ENCODE assay signal across 9 cellular contexts in genomic region chr1:144560717-144561246, GRCh38. TPM values are rescaled to one million over a fixed set of nuclear protein-coding genes. Genes with fewer than 3 reads are reported as not detected.
A peak's percentile ranks its signal among the peaks of the same experiment; 100 is the strongest.
DNase-seq lines count a peak whose midpoint lies in the region; ATAC-seq and TF ChIP-seq lines count a peak whose summit lies in the region.
"Not testable (repeated sequence)": the region's sequence is repeated elsewhere in the genome, so short reads cannot be mapped to it uniquely, and the experiment has no call there.
"Had no signal": no experiment of that assay in that cellular context is flagged by ENCODE, and none has a peak within 500 bp of the region (broad histone marks: within the 10 kb centered on the region; RNA-seq: fewer than 3 reads in every experiment).

No MANE protein-coding gene starts in this region.

- H3K27me3 Mint-ChIP-seq in CD8-positive, alpha-beta memory T cell, result not testable (repeated sequence)

- POLR2A ChIA-PET in CD8-positive, alpha-beta memory T cell (lab: Charles Lee), result not testable (repeated sequence)

- peak; percentile 59 to 87 (median 76) for DNase-seq in CD8-positive, alpha-beta memory T cell
- DNase-seq in SK-MEL-5 (ENCODE audit: low read depth, low spot score), result peak; percentile 74
- DNase-seq in activated T-helper 9 cell treated with anti-CD3 and anti-CD28 coated beads, Interleukin-2, amount 50 U/mL, for 16 hours (ENCODE audit: low read depth), result peak; percentile 58
- not testable (repeated sequence) for DNase-seq in esophagus muscularis mucosa (ENCODE audit: extremely low spot score)
- DNase-seq in stimulated activated CD8-positive, alpha-beta memory T cell treated with anti-CD3 and anti-CD28 coated beads, Interleukin-15, amount 100 ng/mL, for 48 hours (ENCODE audit: low read depth in 2 of 2), result peak; percentile 29 to 49

- H3K9ac ChIP-seq in HUES64 (ENCODE audit: low read depth, low read length), result peak overlapping the region; percentile 96
- not testable (repeated sequence) for H3K9ac ChIP-seq in mucosa of rectum (ENCODE audit: low read depth in 1 of 2, low read length in 2 of 2)

- H3K27ac Mint-ChIP-seq in CD8-positive, alpha-beta memory T cell, result peak overlapping the region; percentile 92 to 100 (median 100)

- not testable (repeated sequence) for H3K27me3 ChIP-seq in CD8-positive, alpha-beta memory T cell (ENCODE audit: insufficient read depth, low read length, poor library complexity, severe bottlenecking); HUES64 (ENCODE audit: insufficient read depth, low read length); mucosa of rectum (ENCODE audit: control insufficient read depth in 2 of 2, insufficient read depth in 2 of 2, low read length in 2 of 2)
- peaks cover 0 to 12% (median 0%) of the 10 kb centered on the region in 4 donors for H3K27me3 ChIP-seq in esophagus muscularis mucosa

- in situ Hi-C loops in SK-MEL-5 (cut with HindIII; ENCODE audit: low pct_unique_long_range_greater_than_20kb, low sequenced_read_pairs), result not testable (repeated sequence)

- ATAC-seq in GM21515 (IDR thresholded peaks at IDR 0.05; ENCODE audit: unreplicated experiment), result peak; percentile 56

- not testable (repeated sequence) for H3K36me3 ChIP-seq in CD8-positive, alpha-beta memory T cell (ENCODE audit: insufficient read depth, low read length); HUES64 (ENCODE audit: insufficient read depth, low read length); esophagus muscularis mucosa; mucosa of rectum (ENCODE audit: control insufficient read depth in 2 of 2, insufficient read depth in 2 of 2, low read length in 2 of 2)

- peak; percentile 80 for TF ChIP-seq POLR2A in esophagus muscularis mucosa (IDR thresholded peaks at IDR 0.05; ENCODE audit: low read depth)

- not testable (repeated sequence) for H3K9me3 ChIP-seq in CD8-positive, alpha-beta memory T cell (ENCODE audit: low read length); HUES64 (ENCODE audit: insufficient read depth, low read depth, low read length); esophagus muscularis mucosa; mucosa of rectum (ENCODE audit: control insufficient read depth in 2 of 2, low read length in 2 of 2)

- CTCF ChIA-PET in CD8-positive, alpha-beta memory T cell (lab: Charles Lee), result not testable (repeated sequence)

- TF ChIP-seq CTCF in esophagus muscularis mucosa (IDR thresholded peaks at IDR 0.05), result not testable (repeated sequence)

- not testable (repeated sequence) for TF ChIP-seq EP300 in esophagus muscularis mucosa (IDR thresholded peaks at IDR 0.05)

- H3K4me3 ChIP-seq in CD8-positive, alpha-beta memory T cell (ENCODE audit: low read length), result not testable (repeated sequence)
- H3K4me3 ChIP-seq in HUES64 (ENCODE audit: low read length) (peak overlapping the region; percentile 34; the same call in 1 of the 2 replicates), esophagus muscularis mucosa (peak overlapping the region; percentile 42 to 57 (median 47)), mucosa of rectum (ENCODE audit: low read length in 2 of 2) (peak overlapping the region in 1 of 2 donors; percentile 39)

- peak overlapping the region; percentile 57 to 95 (median 83) for H3K4me3 Mint-ChIP-seq in CD8-positive, alpha-beta memory T cell

- under 1% methylated on average over 18 of the region's 34 CpGs for WGBS in HUES64
- WGBS in esophagus muscularis mucosa, result no CpG with 5 or more reads among the region's 34 CpGs

- intact Hi-C loops in esophagus muscularis mucosa (cut with DNase I), result not testable (repeated sequence)

- not testable (repeated sequence) for H3K4me1 Mint-ChIP-seq in CD8-positive, alpha-beta memory T cell

- H3K36me3 Mint-ChIP-seq in CD8-positive, alpha-beta memory T cell, result not testable (repeated sequence)

- not testable (repeated sequence) for H3K4me1 ChIP-seq in CD8-positive, alpha-beta memory T cell (ENCODE audit: insufficient read depth, low read length); HUES64 (ENCODE audit: insufficient read depth, low read length); esophagus muscularis mucosa; mucosa of rectum (ENCODE audit: control insufficient read depth in 2 of 2, insufficient read depth in 2 of 2, low read length in 2 of 2)

- not testable (repeated sequence) for H3K9me3 Mint-ChIP-seq in CD8-positive, alpha-beta memory T cell

- peak overlapping the region; percentile 86 for H3K27ac ChIP-seq in CD8-positive, alpha-beta memory T cell (ENCODE audit: low read depth, low read length)
- H3K27ac ChIP-seq in HUES64 (ENCODE audit: low read depth, low read length) (peak overlapping the region; percentile 91), esophagus muscularis mucosa (replicated peaks in 1 of 4) (peak overlapping the region; percentile 77 to 86 (median 84)), mucosa of rectum (ENCODE audit: low read depth in 2 of 2, low read length in 2 of 2) (peak overlapping the region; percentile 48 to 71)

RNA-seq across cellular contexts. Expression of gene PPIAL4F, which starts 31.9 kb away (rescaled TPM):
- not detected for total RNA-seq in CD8-positive, alpha-beta memory T cell
- not detected for polyA plus RNA-seq in CD8-positive, alpha-beta memory T cell
- polyA plus RNA-seq in HUES64 (2013, experiment 1 of 2), result not detected
- polyA plus RNA-seq in HUES64 (2013, experiment 2 of 2), result not detected
- not detected in 2 replicates for total RNA-seq in SK-MEL-5 (2014; rRNA removed; shearing (Covaris generic))
- polyA plus RNA-seq in SK-MEL-5 (2015; cell fraction: cytosol; rRNA removed), result not detected in 2 replicates
- polyA plus RNA-seq in SK-MEL-5 (2015; cell fraction: nucleus; rRNA removed), result not detected in 2 replicates
- not detected for total RNA-seq in esophagus muscularis mucosa
- total RNA-seq: activated CD8-positive, alpha-beta memory T cell treated with anti-CD3 and anti-CD28 coated beads for 36 hours had no signal
